In genomic region chr3:2456788-2457187, GRCh38 we compare ENCODE assay signal across 27 cellular contexts.
"Had no signal": no experiment of that assay in that cellular context is flagged by ENCODE, and none has a peak within 500 bp of the region (broad histone marks: within the 10 kb centered on the region; RNA-seq: fewer than 3 reads in every experiment).

No MANE protein-coding gene starts in this region.

- H3K27ac ChIP-seq: stomach, suprapubic skin, testis, thoracic aorta, thyroid gland, tibial artery, tibial nerve, transverse colon, upper lobe of left lung, upper lobe of right lung, uterus, vagina had no signal

- H3K36me3 ChIP-seq: stomach, suprapubic skin, thoracic aorta, thyroid gland, tibial artery, tibial nerve, transverse colon, upper lobe of left lung, upper lobe of right lung, uterus, vagina had no signal

- H3K4me3 ChIP-seq: stomach, suprapubic skin, testis, thoracic aorta, thyroid gland, tibial artery, tibial nerve, transverse colon, upper lobe of left lung, upper lobe of right lung, uterus, vagina had no signal

- FAIRE-seq: urothelium cell line had no signal

- H3K27me3 ChIP-seq: stomach, suprapubic skin, testis, thyroid gland, tibial artery, tibial nerve, transverse colon, upper lobe of left lung, upper lobe of right lung, uterus, vagina had no signal

- H3K4me1 ChIP-seq: stomach, testis, thyroid gland, transverse colon, upper lobe of left lung, upper lobe of right lung, uterus, vagina had no signal

- DNase-seq: stimulated activated CD4-positive, alpha-beta T cell treated with anti-CD3 and anti-CD28 coated beads, Interleukin-2, amount 100 ng/mL, for 48 hours; stimulated activated CD4-positive, alpha-beta T cell treated with anti-CD3 and anti-CD28 coated beads, Interleukin-4, amount 100 ng/mL, for 1 hour; stimulated activated CD4-positive, alpha-beta T cell treated with anti-CD3 and anti-CD28 coated beads, Interleukin-4, amount 100 ng/mL, for 24 hours; stimulated activated CD4-positive, alpha-beta T cell treated with anti-CD3 and anti-CD28 coated beads, Interleukin-4, amount 100 ng/mL, for 4 hours; stimulated activated CD8-positive, alpha-beta memory T cell treated with anti-CD3 and anti-CD28 coated beads, Interleukin-4, amount 100 ng/mL, for 48 hours; stimulated activated naive B cell treated with anti-CD40 and anti-IgM and Interleukin-4, amounts not matched to agents 10 μg/mL and 1 μg/mL and 100 μg/mL, for 72 hours; stimulated activated naive CD4-positive, alpha-beta T cell; stimulated activated naive CD4-positive, alpha-beta T cell treated with Interleukin-2 at 50 U/mL for 16 hours; stimulated activated naive CD8-positive, alpha-beta T cell treated with anti-CD3 and anti-CD28 coated beads, Interleukin-15, amount 100 ng/mL, for 72 hours; stimulated activated naive CD8-positive, alpha-beta T cell treated with anti-CD3 and anti-CD28 coated beads, Interleukin-15, Interleukin-2, amounts not matched to agents 100 U/mL and 50 U/mL, for 24 hours; stomach; substantia nigra; testis; thyroid gland; tibial artery; transverse colon; trophoblast cell; upper lobe of left lung; upper lobe of right lung; uterus had no signal

- ATAC-seq: stimulated activated effector memory CD8-positive, alpha-beta T cell treated with anti-CD3 and anti-CD28 coated beads, Interleukin-12 subunit alpha, Interleukin-12 subunit beta, amount 100 ng/mL, for 72 hours; stimulated activated memory B cell treated with anti-CD40 and anti-IgM and Interleukin-4, amounts not matched to agents 10 μg/mL and 1 μg/mL and 100 μg/mL, for 72 hours; stimulated activated naive B cell treated with anti-CD40 and anti-IgM and Interleukin-4, amounts not matched to agents 10 μg/mL and 1 μg/mL and 100 μg/mL, for 72 hours; stimulated activated naive CD8-positive, alpha-beta T cell treated with anti-CD3 and anti-CD28 coated beads, Interleukin-15, amount 100 ng/mL, for 72 hours; stimulated activated naive CD8-positive, alpha-beta T cell treated with anti-CD3 and anti-CD28 coated beads, Interleukin-15, Interleukin-2, amounts not matched to agents 100 U/mL and 50 U/mL, for 24 hours; upper lobe of right lung had no signal

- H3K9me3 ChIP-seq: stomach, suprapubic skin, testis, thoracic aorta, thyroid gland, tibial artery, tibial nerve, transverse colon, upper lobe of left lung, upper lobe of right lung, uterus, vagina had no signal
